1 cellular context compared by ENCODE assay signal in the genomic region with DNA sequence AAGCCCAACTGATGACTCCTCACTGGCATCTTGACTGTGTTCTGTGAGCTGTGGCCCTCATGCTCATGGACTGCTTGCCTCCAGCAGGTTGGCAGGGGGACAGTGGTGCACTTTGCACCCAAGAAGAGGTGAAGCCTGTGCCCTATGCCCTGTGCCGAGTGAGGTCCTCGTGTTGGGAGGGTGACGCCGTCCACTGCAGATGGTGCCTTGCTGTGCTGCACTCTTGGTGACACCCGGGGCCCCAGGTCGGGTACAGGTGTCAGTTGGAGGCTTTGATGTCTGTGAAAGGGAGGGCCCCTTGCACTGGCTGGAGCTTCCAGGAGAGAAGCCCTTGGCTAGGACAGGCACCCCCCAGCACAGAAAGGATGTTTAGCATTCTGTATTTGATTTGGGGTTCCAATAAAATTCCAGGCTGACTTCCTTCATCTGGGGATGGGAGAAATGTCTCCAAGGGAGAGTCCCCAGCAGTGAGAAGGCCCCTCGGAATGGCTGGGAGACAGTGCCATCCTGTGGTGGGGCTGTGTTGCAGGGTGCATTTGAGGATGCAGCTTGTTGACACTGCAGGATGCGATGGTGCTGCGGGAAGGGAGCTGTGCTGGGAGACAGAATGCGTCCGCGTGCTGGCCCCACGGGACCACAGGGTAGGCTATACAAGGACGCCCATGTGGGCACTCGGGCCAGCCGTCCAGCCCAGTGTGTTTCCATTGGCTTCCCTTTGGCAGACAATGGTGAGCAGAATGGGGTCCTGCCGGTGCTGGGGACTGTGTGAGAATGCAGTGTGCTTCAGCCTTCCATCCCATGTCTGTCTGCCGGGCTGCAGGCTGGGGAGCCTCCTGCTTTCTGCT.
TF ChIP-seq lines count a peak whose summit lies in the region.

No MANE protein-coding gene starts in this region.

TF ChIP-seq in HepG2, 621 proteins besides CTCF, POLR2A, EP300 and RAD21 (continued from another document and continues in another):
- TF ChIP-seq, protein P1, sequence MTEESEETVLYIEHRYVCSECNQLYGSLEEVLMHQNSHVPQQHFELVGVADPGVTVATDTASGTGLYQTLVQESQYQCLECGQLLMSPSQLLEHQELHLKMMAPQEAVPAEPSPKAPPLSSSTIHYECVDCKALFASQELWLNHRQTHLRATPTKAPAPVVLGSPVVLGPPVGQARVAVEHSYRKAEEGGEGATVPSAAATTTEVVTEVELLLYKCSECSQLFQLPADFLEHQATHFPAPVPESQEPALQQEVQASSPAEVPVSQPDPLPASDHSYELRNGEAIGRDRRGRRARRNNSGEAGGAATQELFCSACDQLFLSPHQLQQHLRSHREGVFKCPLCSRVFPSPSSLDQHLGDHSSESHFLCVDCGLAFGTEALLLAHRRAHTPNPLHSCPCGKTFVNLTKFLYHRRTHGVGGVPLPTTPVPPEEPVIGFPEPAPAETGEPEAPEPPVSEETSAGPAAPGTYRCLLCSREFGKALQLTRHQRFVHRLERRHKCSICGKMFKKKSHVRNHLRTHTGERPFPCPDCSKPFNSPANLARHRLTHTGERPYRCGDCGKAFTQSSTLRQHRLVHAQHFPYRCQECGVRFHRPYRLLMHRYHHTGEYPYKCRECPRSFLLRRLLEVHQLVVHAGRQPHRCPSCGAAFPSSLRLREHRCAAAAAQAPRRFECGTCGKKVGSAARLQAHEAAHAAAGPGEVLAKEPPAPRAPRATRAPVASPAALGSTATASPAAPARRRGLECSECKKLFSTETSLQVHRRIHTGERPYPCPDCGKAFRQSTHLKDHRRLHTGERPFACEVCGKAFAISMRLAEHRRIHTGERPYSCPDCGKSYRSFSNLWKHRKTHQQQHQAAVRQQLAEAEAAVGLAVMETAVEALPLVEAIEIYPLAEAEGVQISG (CRISPR knock-in tag; IDR thresholded peaks at IDR 0.05): 0 out of 2 replicates have a peak, but pooled peaks have one; percentile 37
- TF ChIP-seq SMAD3 (CRISPR knock-in tag; IDR thresholded peaks at IDR 0.05) (0 out of 2 replicates have a peak, but pooled peaks have one; percentile 27), ZNF33A (CRISPR knock-in tag; IDR thresholded peaks at IDR 0.05; ENCODE audit: borderline replicate concordance) (no peak), MXD4 (CRISPR knock-in tag; IDR thresholded peaks at IDR 0.05) (peak; percentile 39; the same call in 1 of the 2 replicates), KLF11 (CRISPR knock-in tag; IDR thresholded peaks at IDR 0.05) (no peak), CREB3 (CRISPR knock-in tag; IDR thresholded peaks at IDR 0.05) (no peak), BORCS8-MEF2B (CRISPR knock-in tag; IDR thresholded peaks at IDR 0.05) (peak; percentile 38; the same call in 1 of the 2 replicates), ESRRA (CRISPR knock-in tag; IDR thresholded peaks at IDR 0.05; ENCODE audit: low read depth) (peak; percentile 53; the same call in 1 of the 2 replicates), ZNF362 (CRISPR knock-in tag; IDR thresholded peaks at IDR 0.05; ENCODE audit: borderline replicate concordance) (0 out of 2 replicates have a peak, but pooled peaks have one; percentile 17), ZBTB7A (CRISPR knock-in tag; IDR thresholded peaks at IDR 0.05) (0 out of 2 replicates have a peak, but pooled peaks have one; percentile 53), ZNF747 (CRISPR knock-in tag; IDR thresholded peaks at IDR 0.05; ENCODE audit: borderline replicate concordance) (no peak), RBM22 (optimal IDR thresholded peaks at IDR 0.05; ENCODE audit: low read length) (peak; percentile 97), CHD2 (IDR thresholded peaks at IDR 0.05; ENCODE audit: low read depth, low read length) (no peak), SNAI1 (CRISPR knock-in tag; IDR thresholded peaks at IDR 0.05; ENCODE audit: borderline replicate concordance) (peak; percentile 61; the same call in 1 of the 2 replicates), FOXK1 (CRISPR knock-in tag; IDR thresholded peaks at IDR 0.05; ENCODE audit: borderline replicate concordance, low read depth) (peak; percentile 78; the same call in 1 of the 2 replicates), IRX3 (CRISPR knock-in tag; IDR thresholded peaks at IDR 0.05; ENCODE audit: borderline replicate concordance, low read depth) (no peak), HIVEP1 (CRISPR knock-in tag; IDR thresholded peaks at IDR 0.05) (0 out of 2 replicates have a peak, but pooled peaks have one; percentile 26)
- TF ChIP-seq, protein P2, sequence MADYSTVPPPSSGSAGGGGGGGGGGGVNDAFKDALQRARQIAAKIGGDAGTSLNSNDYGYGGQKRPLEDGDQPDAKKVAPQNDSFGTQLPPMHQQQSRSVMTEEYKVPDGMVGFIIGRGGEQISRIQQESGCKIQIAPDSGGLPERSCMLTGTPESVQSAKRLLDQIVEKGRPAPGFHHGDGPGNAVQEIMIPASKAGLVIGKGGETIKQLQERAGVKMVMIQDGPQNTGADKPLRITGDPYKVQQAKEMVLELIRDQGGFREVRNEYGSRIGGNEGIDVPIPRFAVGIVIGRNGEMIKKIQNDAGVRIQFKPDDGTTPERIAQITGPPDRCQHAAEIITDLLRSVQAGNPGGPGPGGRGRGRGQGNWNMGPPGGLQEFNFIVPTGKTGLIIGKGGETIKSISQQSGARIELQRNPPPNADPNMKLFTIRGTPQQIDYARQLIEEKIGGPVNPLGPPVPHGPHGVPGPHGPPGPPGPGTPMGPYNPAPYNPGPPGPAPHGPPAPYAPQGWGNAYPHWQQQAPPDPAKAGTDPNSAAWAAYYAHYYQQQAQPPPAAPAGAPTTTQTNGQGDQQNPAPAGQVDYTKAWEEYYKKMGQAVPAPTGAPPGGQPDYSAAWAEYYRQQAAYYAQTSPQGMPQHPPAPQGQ (CRISPR knock-in tag; IDR thresholded peaks at IDR 0.05; ENCODE audit: borderline replicate concordance): peak; percentile 22; the same call in 1 of the 2 replicates
- TF ChIP-seq, protein P3, sequence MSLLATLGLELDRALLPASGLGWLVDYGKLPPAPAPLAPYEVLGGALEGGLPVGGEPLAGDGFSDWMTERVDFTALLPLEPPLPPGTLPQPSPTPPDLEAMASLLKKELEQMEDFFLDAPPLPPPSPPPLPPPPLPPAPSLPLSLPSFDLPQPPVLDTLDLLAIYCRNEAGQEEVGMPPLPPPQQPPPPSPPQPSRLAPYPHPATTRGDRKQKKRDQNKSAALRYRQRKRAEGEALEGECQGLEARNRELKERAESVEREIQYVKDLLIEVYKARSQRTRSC (CRISPR knock-in tag; IDR thresholded peaks at IDR 0.05; ENCODE audit: low read depth): no peak
- TF ChIP-seq, protein P4, sequence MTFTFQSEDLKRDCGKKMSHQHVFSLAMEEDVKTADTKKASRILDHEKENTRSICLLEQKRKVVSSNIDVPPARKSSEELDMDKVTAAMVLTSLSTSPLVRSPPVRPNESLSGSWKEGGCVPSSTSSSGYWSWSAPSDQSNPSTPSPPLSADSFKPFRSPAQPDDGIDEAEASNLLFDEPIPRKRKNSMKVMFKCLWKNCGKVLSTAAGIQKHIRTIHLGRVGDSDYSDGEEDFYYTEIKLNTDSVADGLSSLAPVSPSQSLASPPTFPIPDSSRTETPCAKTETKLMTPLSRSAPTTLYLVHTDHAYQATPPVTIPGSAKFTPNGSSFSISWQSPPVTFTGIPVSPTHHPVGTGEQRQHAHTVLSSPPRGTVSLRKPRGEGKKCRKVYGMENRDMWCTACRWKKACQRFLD (CRISPR knock-in tag; IDR thresholded peaks at IDR 0.05; ENCODE audit: borderline replicate concordance): 0 out of 2 replicates have a peak, but pooled peaks have one; percentile 48
- TF ChIP-seq, protein P5, sequence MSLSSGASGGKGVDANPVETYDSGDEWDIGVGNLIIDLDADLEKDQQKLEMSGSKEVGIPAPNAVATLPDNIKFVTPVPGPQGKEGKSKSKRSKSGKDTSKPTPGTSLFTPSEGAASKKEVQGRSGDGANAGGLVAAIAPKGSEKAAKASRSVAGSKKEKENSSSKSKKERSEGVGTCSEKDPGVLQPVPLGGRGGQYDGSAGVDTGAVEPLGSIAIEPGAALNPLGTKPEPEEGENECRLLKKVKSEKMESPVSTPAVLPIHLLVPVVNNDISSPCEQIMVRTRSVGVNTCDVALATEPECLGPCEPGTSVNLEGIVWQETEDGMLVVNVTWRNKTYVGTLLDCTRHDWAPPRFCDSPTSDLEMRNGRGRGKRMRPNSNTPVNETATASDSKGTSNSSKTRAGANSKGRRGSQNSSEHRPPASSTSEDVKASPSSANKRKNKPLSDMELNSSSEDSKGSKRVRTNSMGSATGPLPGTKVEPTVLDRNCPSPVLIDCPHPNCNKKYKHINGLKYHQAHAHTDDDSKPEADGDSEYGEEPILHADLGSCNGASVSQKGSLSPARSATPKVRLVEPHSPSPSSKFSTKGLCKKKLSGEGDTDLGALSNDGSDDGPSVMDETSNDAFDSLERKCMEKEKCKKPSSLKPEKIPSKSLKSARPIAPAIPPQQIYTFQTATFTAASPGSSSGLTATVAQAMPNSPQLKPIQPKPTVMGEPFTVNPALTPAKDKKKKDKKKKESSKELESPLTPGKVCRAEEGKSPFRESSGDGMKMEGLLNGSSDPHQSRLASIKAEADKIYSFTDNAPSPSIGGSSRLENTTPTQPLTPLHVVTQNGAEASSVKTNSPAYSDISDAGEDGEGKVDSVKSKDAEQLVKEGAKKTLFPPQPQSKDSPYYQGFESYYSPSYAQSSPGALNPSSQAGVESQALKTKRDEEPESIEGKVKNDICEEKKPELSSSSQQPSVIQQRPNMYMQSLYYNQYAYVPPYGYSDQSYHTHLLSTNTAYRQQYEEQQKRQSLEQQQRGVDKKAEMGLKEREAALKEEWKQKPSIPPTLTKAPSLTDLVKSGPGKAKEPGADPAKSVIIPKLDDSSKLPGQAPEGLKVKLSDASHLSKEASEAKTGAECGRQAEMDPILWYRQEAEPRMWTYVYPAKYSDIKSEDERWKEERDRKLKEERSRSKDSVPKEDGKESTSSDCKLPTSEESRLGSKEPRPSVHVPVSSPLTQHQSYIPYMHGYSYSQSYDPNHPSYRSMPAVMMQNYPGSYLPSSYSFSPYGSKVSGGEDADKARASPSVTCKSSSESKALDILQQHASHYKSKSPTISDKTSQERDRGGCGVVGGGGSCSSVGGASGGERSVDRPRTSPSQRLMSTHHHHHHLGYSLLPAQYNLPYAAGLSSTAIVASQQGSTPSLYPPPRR (CRISPR knock-in tag; IDR thresholded peaks at IDR 0.05; ENCODE audit: borderline replicate concordance): 0 out of 2 replicates have a peak, but pooled peaks have one; percentile 28
- TF ChIP-seq, protein P6, sequence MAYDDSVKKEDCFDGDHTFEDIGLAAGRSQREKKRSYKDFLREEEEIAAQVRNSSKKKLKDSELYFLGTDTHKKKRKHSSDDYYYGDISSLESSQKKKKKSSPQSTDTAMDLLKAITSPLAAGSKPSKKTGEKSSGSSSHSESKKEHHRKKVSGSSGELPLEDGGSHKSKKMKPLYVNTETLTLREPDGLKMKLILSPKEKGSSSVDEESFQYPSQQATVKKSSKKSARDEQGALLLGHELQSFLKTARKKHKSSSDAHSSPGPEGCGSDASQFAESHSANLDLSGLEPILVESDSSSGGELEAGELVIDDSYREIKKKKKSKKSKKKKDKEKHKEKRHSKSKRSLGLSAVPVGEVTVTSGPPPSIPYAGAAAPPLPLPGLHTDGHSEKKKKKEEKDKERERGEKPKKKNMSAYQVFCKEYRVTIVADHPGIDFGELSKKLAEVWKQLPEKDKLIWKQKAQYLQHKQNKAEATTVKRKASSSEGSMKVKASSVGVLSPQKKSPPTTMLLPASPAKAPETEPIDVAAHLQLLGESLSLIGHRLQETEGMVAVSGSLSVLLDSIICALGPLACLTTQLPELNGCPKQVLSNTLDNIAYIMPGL (CRISPR knock-in tag; IDR thresholded peaks at IDR 0.05; ENCODE audit: borderline replicate concordance in 1 of 2, low read depth in 1 of 2): peak; percentile 64 to 81; a peak in 2 of 4 replicates
- TF ChIP-seq, protein P7, sequence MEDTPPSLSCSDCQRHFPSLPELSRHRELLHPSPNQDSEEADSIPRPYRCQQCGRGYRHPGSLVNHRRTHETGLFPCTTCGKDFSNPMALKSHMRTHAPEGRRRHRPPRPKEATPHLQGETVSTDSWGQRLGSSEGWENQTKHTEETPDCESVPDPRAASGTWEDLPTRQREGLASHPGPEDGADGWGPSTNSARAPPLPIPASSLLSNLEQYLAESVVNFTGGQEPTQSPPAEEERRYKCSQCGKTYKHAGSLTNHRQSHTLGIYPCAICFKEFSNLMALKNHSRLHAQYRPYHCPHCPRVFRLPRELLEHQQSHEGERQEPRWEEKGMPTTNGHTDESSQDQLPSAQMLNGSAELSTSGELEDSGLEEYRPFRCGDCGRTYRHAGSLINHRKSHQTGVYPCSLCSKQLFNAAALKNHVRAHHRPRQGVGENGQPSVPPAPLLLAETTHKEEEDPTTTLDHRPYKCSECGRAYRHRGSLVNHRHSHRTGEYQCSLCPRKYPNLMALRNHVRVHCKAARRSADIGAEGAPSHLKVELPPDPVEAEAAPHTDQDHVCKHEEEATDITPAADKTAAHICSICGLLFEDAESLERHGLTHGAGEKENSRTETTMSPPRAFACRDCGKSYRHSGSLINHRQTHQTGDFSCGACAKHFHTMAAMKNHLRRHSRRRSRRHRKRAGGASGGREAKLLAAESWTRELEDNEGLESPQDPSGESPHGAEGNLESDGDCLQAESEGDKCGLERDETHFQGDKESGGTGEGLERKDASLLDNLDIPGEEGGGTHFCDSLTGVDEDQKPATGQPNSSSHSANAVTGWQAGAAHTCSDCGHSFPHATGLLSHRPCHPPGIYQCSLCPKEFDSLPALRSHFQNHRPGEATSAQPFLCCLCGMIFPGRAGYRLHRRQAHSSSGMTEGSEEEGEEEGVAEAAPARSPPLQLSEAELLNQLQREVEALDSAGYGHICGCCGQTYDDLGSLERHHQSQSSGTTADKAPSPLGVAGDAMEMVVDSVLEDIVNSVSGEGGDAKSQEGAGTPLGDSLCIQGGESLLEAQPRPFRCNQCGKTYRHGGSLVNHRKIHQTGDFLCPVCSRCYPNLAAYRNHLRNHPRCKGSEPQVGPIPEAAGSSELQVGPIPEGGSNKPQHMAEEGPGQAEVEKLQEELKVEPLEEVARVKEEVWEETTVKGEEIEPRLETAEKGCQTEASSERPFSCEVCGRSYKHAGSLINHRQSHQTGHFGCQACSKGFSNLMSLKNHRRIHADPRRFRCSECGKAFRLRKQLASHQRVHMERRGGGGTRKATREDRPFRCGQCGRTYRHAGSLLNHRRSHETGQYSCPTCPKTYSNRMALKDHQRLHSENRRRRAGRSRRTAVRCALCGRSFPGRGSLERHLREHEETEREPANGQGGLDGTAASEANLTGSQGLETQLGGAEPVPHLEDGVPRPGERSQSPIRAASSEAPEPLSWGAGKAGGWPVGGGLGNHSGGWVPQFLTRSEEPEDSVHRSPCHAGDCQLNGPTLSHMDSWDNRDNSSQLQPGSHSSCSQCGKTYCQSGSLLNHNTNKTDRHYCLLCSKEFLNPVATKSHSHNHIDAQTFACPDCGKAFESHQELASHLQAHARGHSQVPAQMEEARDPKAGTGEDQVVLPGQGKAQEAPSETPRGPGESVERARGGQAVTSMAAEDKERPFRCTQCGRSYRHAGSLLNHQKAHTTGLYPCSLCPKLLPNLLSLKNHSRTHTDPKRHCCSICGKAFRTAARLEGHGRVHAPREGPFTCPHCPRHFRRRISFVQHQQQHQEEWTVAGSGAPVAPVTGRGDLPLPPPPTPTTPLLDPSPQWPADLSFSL (CRISPR knock-in tag; IDR thresholded peaks at IDR 0.05): no peak
